In genomic region chr1:227572752-227573151, GRCh38 we compare ENCODE assay signal across 16 cellular contexts.
"Had no signal": no experiment of that assay in that cellular context is flagged by ENCODE, and none has a peak within 500 bp of the region (broad histone marks: within the 10 kb centered on the region; RNA-seq: fewer than 3 reads in every experiment).

No MANE protein-coding gene starts in this region.

- H3K36me3 ChIP-seq: neural progenitor cell, pancreas, right lobe of liver, tibial artery, upper lobe of right lung, vagina had no signal

- H2AFZ ChIP-seq: neural progenitor cell had no signal

- H3K4me3 ChIP-seq: neural progenitor cell, pancreas, right lobe of liver, tibial artery, upper lobe of right lung, vagina had no signal

- DNase-seq: effector memory CD4-positive, alpha-beta T cell; immature natural killer cell; mesendoderm; naive thymus-derived CD4-positive, alpha-beta T cell; occipital lobe; pancreas; right lobe of liver; stimulated activated CD4-positive, alpha-beta T cell treated with anti-CD3 and anti-CD28 coated beads, Interleukin-4, amount 100 ng/mL, for 1 hour; stimulated activated CD8-positive, alpha-beta memory T cell treated with anti-CD3 and anti-CD28 coated beads, Interleukin-4, amount 100 ng/mL, for 48 hours; stimulated activated naive CD8-positive, alpha-beta T cell treated with anti-CD3 and anti-CD28 coated beads, Interleukin-15, Interleukin-2, amounts not matched to agents 100 U/mL and 50 U/mL, for 24 hours; tibial artery; upper lobe of right lung had no signal

- H3K9me3 ChIP-seq: pancreas, upper lobe of right lung, vagina had no signal

- H3K27ac ChIP-seq: neural progenitor cell, pancreas, right lobe of liver, tibial artery, upper lobe of right lung, vagina had no signal

- ATAC-seq: esophagus mucosa; naive thymus-derived CD4-positive, alpha-beta T cell; right lobe of liver; stimulated activated effector memory CD8-positive, alpha-beta T cell treated with anti-CD3 and anti-CD28 coated beads, Interleukin-12 subunit alpha, Interleukin-12 subunit beta, amount 100 ng/mL, for 72 hours; stimulated activated naive CD8-positive, alpha-beta T cell treated with anti-CD3 and anti-CD28 coated beads, Interleukin-15, Interleukin-2, amounts not matched to agents 100 U/mL and 50 U/mL, for 24 hours; upper lobe of right lung had no signal

- H3K4me1 ChIP-seq: neural progenitor cell, pancreas, right lobe of liver, tibial artery, upper lobe of right lung had no signal

- H3K4me2 ChIP-seq: neural progenitor cell had no signal

- H3K9ac ChIP-seq: neural progenitor cell had no signal

- H3K27me3 ChIP-seq: neural progenitor cell, pancreas, right lobe of liver, tibial artery, upper lobe of right lung, vagina had no signal
